Comparison of ENCODE assay signal across 18 cellular contexts in the genomic region with DNA sequence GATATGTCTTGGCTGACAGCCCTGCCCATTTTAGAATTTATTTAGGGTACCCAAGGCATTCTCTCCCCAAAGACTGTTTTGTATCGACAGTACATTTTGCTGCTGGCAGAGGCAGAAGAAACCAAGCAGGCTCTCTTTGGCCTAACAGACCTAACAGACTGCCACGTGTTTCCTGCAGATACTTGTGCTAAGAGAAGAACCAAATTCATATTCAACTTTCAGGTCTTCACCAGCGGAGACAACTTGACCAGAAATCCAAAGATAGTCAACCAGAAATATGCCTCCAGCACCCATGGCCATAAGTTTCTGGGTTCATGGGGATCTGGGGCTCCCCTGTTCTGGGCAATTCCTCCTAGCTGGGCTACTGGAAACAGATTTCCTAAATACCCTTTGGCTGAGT.
"Had no signal": no experiment of that assay in that cellular context is flagged by ENCODE, and none has a peak within 500 bp of the region (broad histone marks: within the 10 kb centered on the region; RNA-seq: fewer than 3 reads in every experiment).

No MANE protein-coding gene starts in this region.

- ATAC-seq: effector memory CD8-positive, alpha-beta T cell; naive thymus-derived CD8-positive, alpha-beta T cell; sciatic nerve; upper lobe of right lung had no signal

- H3K4me1 Mint-ChIP-seq: naive thymus-derived CD8-positive, alpha-beta T cell; stimulated activated memory B cell treated with anti-CD40 and anti-IgM and Interleukin-4, amounts not matched to agents 10 μg/mL and 1 μg/mL and 100 μg/mL, for 72 hours had no signal

- H3K36me3 Mint-ChIP-seq: naive thymus-derived CD8-positive, alpha-beta T cell; stimulated activated memory B cell treated with anti-CD40 and anti-IgM and Interleukin-4, amounts not matched to agents 10 μg/mL and 1 μg/mL and 100 μg/mL, for 72 hours had no signal

- H3K27ac Mint-ChIP-seq: effector memory CD8-positive, alpha-beta T cell; naive thymus-derived CD8-positive, alpha-beta T cell; stimulated activated memory B cell treated with anti-CD40 and anti-IgM and Interleukin-4, amounts not matched to agents 10 μg/mL and 1 μg/mL and 100 μg/mL, for 72 hours; stimulated activated naive CD8-positive, alpha-beta T cell treated with anti-CD3 and anti-CD28 coated beads, Interleukin-15, Interleukin-2, amounts not matched to agents 100 ng/mL and 50 ng/mL, for 24 hours had no signal

- H3K27ac ChIP-seq: spleen, tibial artery, upper lobe of right lung, vagina had no signal

- H3K4me1 ChIP-seq: spleen, tibial artery, upper lobe of right lung, vagina had no signal

- H3K27me3 ChIP-seq: spleen, tibial artery, upper lobe of right lung, vagina had no signal

- H3K9me3 Mint-ChIP-seq: effector memory CD8-positive, alpha-beta T cell; naive thymus-derived CD8-positive, alpha-beta T cell; stimulated activated memory B cell treated with anti-CD40 and anti-IgM and Interleukin-4, amounts not matched to agents 10 μg/mL and 1 μg/mL and 100 μg/mL, for 72 hours; stimulated activated naive CD8-positive, alpha-beta T cell treated with anti-CD3 and anti-CD28 coated beads, Interleukin-15, Interleukin-2, amounts not matched to agents 100 ng/mL and 50 ng/mL, for 24 hours had no signal

- DNase-seq: cortex of kidney; effector memory CD8-positive, alpha-beta T cell; foreskin melanocyte; head of caudate nucleus; hypothalamus; kidney glomerular epithelial cell; naive thymus-derived CD8-positive, alpha-beta T cell; posterior cingulate gyrus; spleen; stimulated activated CD4-positive, alpha-beta T cell treated with anti-CD3 and anti-CD28 coated beads, Interleukin-15, amount 100 ng/mL, for 24 hours; stimulated activated CD4-positive, alpha-beta T cell treated with anti-CD3 and anti-CD28 coated beads, Interleukin-1b, Interleukin-23, amount 100 ng/mL, for 48 hours; stimulated activated CD4-positive, alpha-beta T cell treated with anti-CD3 and anti-CD28 coated beads, Interleukin-4, amount 100 ng/mL, for 24 hours; tibial artery; upper lobe of right lung had no signal

- H3K9me3 ChIP-seq: spleen, tibial artery, upper lobe of right lung, vagina had no signal

- H3K36me3 ChIP-seq: spleen, tibial artery, upper lobe of right lung, vagina had no signal

- H3K4me3 ChIP-seq: spleen, tibial artery, upper lobe of right lung, vagina had no signal

- H3K4me3 Mint-ChIP-seq: effector memory CD8-positive, alpha-beta T cell; naive thymus-derived CD8-positive, alpha-beta T cell; stimulated activated memory B cell treated with anti-CD40 and anti-IgM and Interleukin-4, amounts not matched to agents 10 μg/mL and 1 μg/mL and 100 μg/mL, for 72 hours; stimulated activated naive CD8-positive, alpha-beta T cell treated with anti-CD3 and anti-CD28 coated beads, Interleukin-15, Interleukin-2, amounts not matched to agents 100 ng/mL and 50 ng/mL, for 24 hours had no signal
